8 cellular contexts compared by ENCODE assay signal in genomic region chr3:88031543-88032148, GRCh38. TPM values are rescaled to one million over a fixed set of nuclear protein-coding genes. Genes with fewer than 3 reads are reported as not detected.
DNase-seq lines count a peak whose midpoint lies in the region; ATAC-seq and TF ChIP-seq lines count a peak whose summit lies in the region.

No MANE protein-coding gene starts in this region.

- H3K36me3 ChIP-seq in HAP-1 (replicated peaks) (no peaks in the 10 kb centered on the region), right atrium auricular region (no peaks in the 10 kb centered on the region), smooth muscle cell (ENCODE audit: low read depth) (no peaks in the 10 kb centered on the region)

- H3K4me3 ChIP-seq in HAP-1 (peak overlapping the region; percentile 6), right atrium auricular region (peak overlapping the region; percentile 27 to 40), smooth muscle cell (peak overlapping the region; percentile 42)

- peak overlapping the region; percentile 72 for H3K27ac Mint-ChIP-seq in activated naive CD4-positive, alpha-beta T cell treated with anti-CD3 and anti-CD28 coated beads for 36 hours
- H3K27ac Mint-ChIP-seq in activated naive CD4-positive, alpha-beta T cell treated with anti-CD3 and anti-CD28 coated beads, Interleukin-2, amount 50 U/mL, for 72 hours: peak overlapping the region; percentile 74 to 76

- H2AFZ ChIP-seq in smooth muscle cell (ENCODE audit: low read depth): peak overlapping the region; percentile 99

- H3K36me3 Mint-ChIP-seq in activated naive CD4-positive, alpha-beta T cell treated with anti-CD3 and anti-CD28 coated beads for 36 hours (ENCODE audit: low read depth): no peaks in the 10 kb centered on the region
- H3K36me3 Mint-ChIP-seq in activated naive CD4-positive, alpha-beta T cell treated with anti-CD3 and anti-CD28 coated beads, Interleukin-2, amount 50 U/mL, for 72 hours: no peaks in the 10 kb centered on the region

- no peak for DNase-seq in activated naive CD4-positive, alpha-beta T cell treated with anti-CD3 and anti-CD28 coated beads for 36 hours
- DNase-seq in activated naive CD4-positive, alpha-beta T cell (lab: John Stamatoyannopoulos, UW): no peak
- peak in 1 of 2 experiments; percentile 47 for DNase-seq in HAP-1 (ENCODE audit: low spot score in 2 of 2)
- DNase-seq in LoVo (ENCODE audit: low spot score): peak; percentile 53
- DNase-seq in activated naive CD4-positive, alpha-beta T cell treated with anti-CD3 and anti-CD28 coated beads, Interleukin-2, amount 50 U/mL, for 72 hours (ENCODE audit: low spot score in 2 of 2): no peak
- DNase-seq in right atrium auricular region (ENCODE audit: low spot score): no peak
- no peak for DNase-seq in smooth muscle cell (lab: John Stamatoyannopoulos, UW; ENCODE audit: unreplicated experiment)
- DNase-seq in NCI-H2171 treated with DMSO at 0.1 percent for 48 hours (lab: John Stamatoyannopoulos, UW): no peak

- WGBS in smooth muscle cell (ENCODE audit: low lambda C conversion rate): 80% methylated on average over 2 of the region's 2 CpGs

- no peaks in the 10 kb centered on the region for H3K9me3 ChIP-seq in HAP-1
- peaks cover 0 to 4% of the 10 kb centered on the region in 2 donors for H3K9me3 ChIP-seq in right atrium auricular region
- no peaks in the 10 kb centered on the region for H3K9me3 ChIP-seq in smooth muscle cell (replicated peaks; ENCODE audit: low read depth)

- no peaks in the 10 kb centered on the region for H3K9me3 Mint-ChIP-seq in activated naive CD4-positive, alpha-beta T cell treated with anti-CD3 and anti-CD28 coated beads for 36 hours
- H3K9me3 Mint-ChIP-seq in activated naive CD4-positive, alpha-beta T cell treated with anti-CD3 and anti-CD28 coated beads, Interleukin-2, amount 50 U/mL, for 72 hours: no peaks in the 10 kb centered on the region

- intact Hi-C loops in activated naive CD4-positive, alpha-beta T cell treated with anti-CD3 and anti-CD28 coated beads for 36 hours (cut with micrococcal nuclease): loop anchor here (1.0 to 2.0 kb wide), 3 partner anchors 28 to 118 kb away; partner anchors contain the start of genes C3orf38, CGGBP1 and ZNF654

- peak overlapping the region; percentile 77 for H3K4me3 Mint-ChIP-seq in activated naive CD4-positive, alpha-beta T cell treated with anti-CD3 and anti-CD28 coated beads for 36 hours

- peaks cover 3% of the 10 kb centered on the region for H3K4me1 ChIP-seq in HAP-1
- H3K4me1 ChIP-seq in right atrium auricular region: peaks cover 0 to 6% of the 10 kb centered on the region in 2 donors
- H3K4me1 ChIP-seq in smooth muscle cell (ENCODE audit: low read depth): no peaks in the 10 kb centered on the region

- H4K20me1 ChIP-seq in smooth muscle cell (ENCODE audit: low read depth): no peaks in the 10 kb centered on the region

- peak overlapping the region; percentile 80 for H3K4me2 ChIP-seq in smooth muscle cell

- H3K27me3 ChIP-seq in HAP-1 (ENCODE audit: low read depth): no peaks in the 10 kb centered on the region
- no peaks in the 10 kb centered on the region for H3K27me3 ChIP-seq in right atrium auricular region
- no peaks in the 10 kb centered on the region for H3K27me3 ChIP-seq in smooth muscle cell (ENCODE audit: low read depth)

- in situ Hi-C loops in HAP-1 (cut with MboI; ENCODE audit: low sequenced_read_pairs): no loop called here

- ATAC-seq in activated naive CD4-positive, alpha-beta T cell treated with anti-CD3 and anti-CD28 coated beads, Interleukin-2, amount 50 U/mL, for 72 hours: peak; percentile 69 to 84

- no peaks in the 10 kb centered on the region for H3K27me3 Mint-ChIP-seq in activated naive CD4-positive, alpha-beta T cell treated with anti-CD3 and anti-CD28 coated beads for 36 hours (ENCODE audit: low read depth)

- no peak overlapping the region for H3K9ac ChIP-seq in smooth muscle cell (ENCODE audit: low read depth)

- H3F3A ChIP-seq in smooth muscle cell (ENCODE audit: low read depth): no peaks in the 10 kb centered on the region

- H3K4me1 Mint-ChIP-seq in activated naive CD4-positive, alpha-beta T cell treated with anti-CD3 and anti-CD28 coated beads for 36 hours (ENCODE audit: low read depth): peaks cover 25% of the 10 kb centered on the region

- no peak for TF ChIP-seq CTCF in right atrium auricular region (IDR thresholded peaks at IDR 0.05)
- TF ChIP-seq CTCF in smooth muscle cell (IDR thresholded peaks at IDR 0.05; ENCODE audit: borderline replicate concordance, insufficient read depth, poor library complexity, severe bottlenecking): no peak

- CTCF ChIA-PET in activated naive CD4-positive, alpha-beta T cell treated with anti-CD3 and anti-CD28 coated beads for 36 hours (lab: Charles Lee): interaction anchor here (0.9 to 1.8 kb wide), 5 partner anchors 12 to 117 kb away, joined by 3 to 11 read pairs (median 4); partner anchors contain the start of gene C3orf38

- no peaks in the 10 kb centered on the region for H3K79me2 ChIP-seq in smooth muscle cell (ENCODE audit: low read depth)

- H3K27ac ChIP-seq in right atrium auricular region: peak overlapping the region; percentile 8 to 55
- H3K27ac ChIP-seq in smooth muscle cell (ENCODE audit: low read depth): no peak overlapping the region

RNA-seq across cellular contexts. Expression of gene CGGBP1, which starts 27.2 kb away (rescaled TPM):
- 10 to 100 TPM; 91.9 to 94.0 TPM for total RNA-seq in activated naive CD4-positive, alpha-beta T cell treated with anti-CD3 and anti-CD28 coated beads for 36 hours
- total RNA-seq in activated naive CD4-positive, alpha-beta T cell treated with anti-CD3 and anti-CD28 coated beads, Interleukin-2, amount 50 U/mL, for 72 hours: 100 to 1,000 TPM in 1 of 2 donors, 10 to 100 TPM in 1; 95.9 to 121 TPM
- total RNA-seq in right atrium auricular region: 10 to 100 TPM; 40.8 to 40.9 TPM
- total RNA-seq in smooth muscle cell: 62.3 and 82.2 TPM in 2 replicates
- 38.3 and 38.7 TPM in 2 replicates for polyA plus RNA-seq in smooth muscle cell

RNA-seq across cellular contexts. Expression of gene ZNF654, which starts 27.4 kb away (rescaled TPM):
- total RNA-seq in activated naive CD4-positive, alpha-beta T cell treated with anti-CD3 and anti-CD28 coated beads for 36 hours: 10 to 100 TPM; 17.8 to 18.8 TPM
- 10 to 100 TPM; 22.4 to 29.6 TPM for total RNA-seq in activated naive CD4-positive, alpha-beta T cell treated with anti-CD3 and anti-CD28 coated beads, Interleukin-2, amount 50 U/mL, for 72 hours
- total RNA-seq in right atrium auricular region (1 to 10 TPM; 6.8 to 7.2 TPM), smooth muscle cell (21.2 and 22.9 TPM in 2 replicates)
- polyA plus RNA-seq in smooth muscle cell: 4.9 and 6.4 TPM in 2 replicates
